ENCODE assay signal across 8 cellular contexts in genomic region chr6:90297124-90297865, GRCh38. TPM values are rescaled to one million over a fixed set of nuclear protein-coding genes. Genes with fewer than 3 reads are reported as not detected.
DNase-seq lines count a peak whose midpoint lies in the region; ATAC-seq and TF ChIP-seq lines count a peak whose summit lies in the region.

No MANE protein-coding gene starts in this region.

- intact Hi-C loops in A673 (cut with micrococcal nuclease; ENCODE audit: unreplicated experiment): loop anchor here (10.0 kb wide), 1 partner anchor 352 kb away; no protein-coding TSS in a partner anchor
- intact Hi-C loops in IMR-90 (cut with micrococcal nuclease): loop anchor here (2.0 to 5.0 kb wide), 6 partner anchors 72 to 356 kb away; no protein-coding TSS in a partner anchor

- H3K27ac ChIP-seq in A673 (ENCODE audit: low read depth, low read length, poor library complexity, severe bottlenecking) (no peak overlapping the region), IMR-90 (ENCODE audit: insufficient read depth, low read length) (0 out of 2 replicates have a peak overlapping the region, but pooled peaks have one; percentile 13), caudate nucleus (ENCODE audit: low read depth, low read length) (peak overlapping the region; percentile 93), mucosa of rectum (ENCODE audit: low read depth in 2 of 2, low read length in 2 of 2) (peak overlapping the region in 1 of 2 donors; percentile 45)

- 0 out of 2 replicates have a peak overlapping the region, but pooled peaks have one; percentile 56 for H3K23ac ChIP-seq in IMR-90 (ENCODE audit: low read depth, low read length)

- H3K79me1 ChIP-seq in IMR-90 (ENCODE audit: low read depth in 1 of 2, low read length in 2 of 2): no peaks in the 10 kb centered on the region

- TF ChIP-seq POLR2A in IMR-90 (IDR thresholded peaks at IDR 0.05; ENCODE audit: low read depth, low read length): no peak

- H3K4me1 ChIP-seq in A673 (ENCODE audit: insufficient read depth, low read length, poor library complexity, severe bottlenecking): peaks cover 13% of the 10 kb centered on the region
- H3K4me1 ChIP-seq in IMR-90 (ENCODE audit: control insufficient read depth, insufficient read depth, low read length): no peaks in the 10 kb centered on the region; the same call in 1 of the 2 replicates
- H3K4me1 ChIP-seq in mucosa of rectum (ENCODE audit: control insufficient read depth in 2 of 2, insufficient read depth in 2 of 2, low read length in 2 of 2): peaks cover 4 to 9% of the 10 kb centered on the region in 2 donors

- H3K18ac ChIP-seq in IMR-90 (ENCODE audit: low read depth, low read length): no peak overlapping the region

- no peak overlapping the region for H2AK9ac ChIP-seq in IMR-90 (replicated peaks; ENCODE audit: low read depth, low read length, poor library complexity)

- no peak for TF ChIP-seq RAD21 in IMR-90 (IDR thresholded peaks at IDR 0.05; ENCODE audit: low read length)

- BruUV-seq in A673 (replicated peaks; lab: Mats Ljungman, UMichigan) (no TSS peak), IMR-90 (replicated peaks; lab: Mats Ljungman, UMichigan) (no TSS peak)

- no peak for DNase-seq in A673 (ENCODE audit: low spot score)
- DNase-seq in IMR-90: no peak
- DNase-seq in caudate nucleus (lab: John Stamatoyannopoulos, UW): peak in 4 of 61 donors; percentile 27 to 62 (median 48)
- DNase-seq in AG08395 (ENCODE audit: low spot score): no peak
- no peak for DNase-seq in iPS-NIHi11 (ENCODE audit: low spot score)
- DNase-seq in NCI-H1105 treated with DMSO at 0.1 percent for 48 hours (lab: John Stamatoyannopoulos, UW): no peak

- no peak overlapping the region for H2BK5ac ChIP-seq in IMR-90 (ENCODE audit: low read depth, low read length, poor library complexity, severe bottlenecking)

- peak overlapping the region; percentile 89 for H2AFZ ChIP-seq in IMR-90 (replicated peaks; ENCODE audit: low read length, poor library complexity)

- H3K27me3 ChIP-seq in A673 (replicated peaks; ENCODE audit: insufficient read depth, low read depth, low read length, poor library complexity) (peaks cover 86% of the 10 kb centered on the region), IMR-90 (ENCODE audit: control insufficient read depth, insufficient read depth, low read length) (peaks cover 26% of the 10 kb centered on the region), mucosa of rectum (ENCODE audit: control insufficient read depth in 2 of 2, insufficient read depth in 2 of 2, low read length in 2 of 2) (peaks cover 23 to 48% of the 10 kb centered on the region in 2 donors)

- H3K9me3 ChIP-seq in A673 (ENCODE audit: low read depth, low read length, poor library complexity, severe bottlenecking) (no peaks in the 10 kb centered on the region), IMR-90 (ENCODE audit: control insufficient read depth, insufficient read depth, low read length) (peaks cover 2% of the 10 kb centered on the region; the same call in 1 of the 2 replicates), mucosa of rectum (ENCODE audit: control insufficient read depth in 2 of 2, low read length in 2 of 2) (no peaks in the 10 kb centered on the region)

- in situ Hi-C loops in IMR-90 (cut with MboI; ENCODE audit: low sequenced_read_pairs): loop anchor here (5.0 to 10.0 kb wide), 2 partner anchors 90 to 202 kb away; no protein-coding TSS in a partner anchor

- H3K36me3 ChIP-seq in A673 (ENCODE audit: insufficient read depth, low read length, poor library complexity, severe bottlenecking) (no peaks in the 10 kb centered on the region), IMR-90 (ENCODE audit: control insufficient read depth, insufficient read depth, low read length) (no peaks in the 10 kb centered on the region), mucosa of rectum (ENCODE audit: control insufficient read depth in 2 of 2, insufficient read depth in 2 of 2, low read length in 2 of 2) (no peaks in the 10 kb centered on the region)

- H3K9ac ChIP-seq in IMR-90 (ENCODE audit: low read depth, low read length) (peak overlapping the region; percentile 52), mucosa of rectum (ENCODE audit: low read depth in 1 of 2, low read length in 2 of 2) (peak overlapping the region; percentile 36 to 58)

- POLR2A ChIA-PET in A673 (lab: Charles Lee; ENCODE audit: low non-redundant PET) (interaction anchor here (0.6 kb wide), 1 partner anchor 486 kb away, joined by 3 read pairs; no protein-coding TSS in a partner anchor), IMR-90 (lab: Charles Lee; ENCODE audit: unreplicated experiment) (no interaction called here)

- no peak overlapping the region for H2BK120ac ChIP-seq in IMR-90 (ENCODE audit: low read depth, low read length)

- dilution Hi-C loops in IMR-90 (cut with HindIII; ENCODE audit: low sequenced_read_pairs, unreplicated experiment): no loop called here

- H3K4me3 ChIP-seq in A673 (ENCODE audit: low read depth, low read length, poor library complexity, severe bottlenecking) (peak overlapping the region; percentile 54), IMR-90 (ENCODE audit: insufficient read depth, low read depth, low read length) (peak overlapping the region; percentile 56), mucosa of rectum (ENCODE audit: low read length in 2 of 2) (peak overlapping the region; percentile 38 to 55)

- H2AK5ac ChIP-seq in IMR-90 (ENCODE audit: low read depth, low read length): no peak overlapping the region

- H3K9me1 ChIP-seq in IMR-90 (ENCODE audit: insufficient read depth, low read length): no peaks in the 10 kb centered on the region

- no peak overlapping the region for H2BK20ac ChIP-seq in IMR-90 (ENCODE audit: low read depth, low read length)

- ATAC-seq in IMR-90 (ENCODE audit: low read depth): no peak
- ATAC-seq in GM21619 (IDR thresholded peaks at IDR 0.05; ENCODE audit: unreplicated experiment): no peak

- H2BK15ac ChIP-seq in IMR-90 (ENCODE audit: low read depth, low read length): no peak overlapping the region

- WGBS in IMR-90 (ENCODE audit: extremely low coverage in 2 of 2, insufficient read length in 1 of 2), 2 experiments: 40% methylated on average over 3 of the region's 30 CpGs; no CpG with 5 or more reads in 1 of the 2 experiments

- H3K14ac ChIP-seq in IMR-90 (replicated peaks; ENCODE audit: low read depth, low read length): no peak overlapping the region

- H4K5ac ChIP-seq in IMR-90 (ENCODE audit: low read depth, low read length): no peak overlapping the region; the same call in 1 of the 2 replicates

- CTCF ChIA-PET in A673 (lab: Charles Lee): interaction anchor here (0.7 kb wide), 1 partner anchor 357 kb away, joined by 3 read pairs; no protein-coding TSS in a partner anchor
- CTCF ChIA-PET in IMR-90 (lab: Yijun Ruan, JAX): no interaction called here

- peak overlapping the region; percentile 45 to 58; a peak in 1 of 4 replicates for H4K8ac ChIP-seq in IMR-90 (ENCODE audit: low read depth in 2 of 2, low read length in 2 of 2)

- H4K91ac ChIP-seq in IMR-90 (ENCODE audit: insufficient read depth, low read depth, low read length): no peak overlapping the region; the same call in 1 of the 2 replicates

- H4K20me1 ChIP-seq in IMR-90 (ENCODE audit: insufficient read depth, low read length): no peaks in the 10 kb centered on the region; the same call in 1 of the 2 replicates

- H3K4me2 ChIP-seq in IMR-90 (ENCODE audit: low read depth, low read length): peak overlapping the region; percentile 55

- no peak overlapping the region for H3K56ac ChIP-seq in IMR-90 (ENCODE audit: extremely low read depth, insufficient read depth, low read length)

- H3K4ac ChIP-seq in IMR-90 (ENCODE audit: low read depth, low read length): no peak overlapping the region

- TF ChIP-seq CTCF in A673 (conservative IDR thresholded peaks at IDR 0.05; ENCODE audit: low read depth, low read length) (no peak), IMR-90 (conservative IDR thresholded peaks at IDR 0.05; ENCODE audit: low read depth, low read length) (no peak)

TF ChIP-seq in IMR-90, 13 proteins besides CTCF, POLR2A, EP300 and RAD21:
- TF ChIP-seq CHD1 (IDR thresholded peaks at IDR 0.05; ENCODE audit: low read depth, low read length): no peak
- TF ChIP-seq CEBPB (IDR thresholded peaks at IDR 0.05; ENCODE audit: low read depth, low read length): no peak
- no peak for TF ChIP-seq MXI1 (IDR thresholded peaks at IDR 0.05; ENCODE audit: borderline replicate concordance, low read depth, low read length)
- no peak for TF ChIP-seq MAZ (IDR thresholded peaks at IDR 0.05; ENCODE audit: borderline replicate concordance, low read depth, low read length)
- no peak for TF ChIP-seq USF2 (IDR thresholded peaks at IDR 0.05; ENCODE audit: low read depth, low read length)
- TF ChIP-seq RCOR1 (IDR thresholded peaks at IDR 0.05; ENCODE audit: insufficient replicate concordance, low read length): no peak
- no peak for TF ChIP-seq ELK1 (IDR thresholded peaks at IDR 0.05; ENCODE audit: borderline replicate concordance, low read depth, low read length)

RNA-seq across cellular contexts. Expression of gene BACH2, which starts 0.7 kb away (rescaled TPM):
- total RNA-seq in A673 (2021): 0.37 and 1.9 TPM in 2 replicates
- total RNA-seq in IMR-90 (2012; rRNA removed): 1.1 and 1.3 TPM in 2 replicates
- polyA plus RNA-seq in IMR-90 (2012; rRNA removed): 0.87 and 1.4 TPM in 2 replicates
- 0.68 and 1.0 TPM in 2 replicates for polyA plus RNA-seq in IMR-90 (2012; cell fraction: cytosol; rRNA removed)
- polyA plus RNA-seq in IMR-90 (2012; cell fraction: nucleus; rRNA removed; ENCODE audit: low replicate concordance): 0.66 and 1.2 TPM in 2 replicates
